ENCODE assay signal across 1 cellular context in genomic region chr3:196968233-196969000, GRCh38.
A peak's percentile ranks its signal among the peaks of the same experiment; 100 is the strongest.
TF ChIP-seq lines count a peak whose summit lies in the region.

Gene PIGZ, minus strand, starts transcription at chr3:196968833. Its CDS starts 16,802 bp downstream, at chr3:196952031.

TF ChIP-seq in HepG2, 621 proteins besides CTCF, POLR2A, EP300 and RAD21 (continued from another document and continues in another):
- TF ChIP-seq RBFOX2 (IDR thresholded peaks at IDR 0.05; ENCODE audit: low read depth, low read length) (peak; percentile 78), PITX1 (CRISPR knock-in tag; IDR thresholded peaks at IDR 0.05) (peak; percentile 34; the same call in 1 of the 2 replicates), ZSCAN25 (CRISPR knock-in tag; IDR thresholded peaks at IDR 0.05) (no peak; the same call in 1 of the 2 replicates), ZNF670 (CRISPR knock-in tag; IDR thresholded peaks at IDR 0.05; ENCODE audit: borderline replicate concordance) (peak; percentile 15; the same call in 1 of the 2 replicates), MEIS2 (CRISPR knock-in tag; IDR thresholded peaks at IDR 0.05) (no peak; the same call in 1 of the 2 replicates), ZFX (CRISPR knock-in tag; IDR thresholded peaks at IDR 0.05; ENCODE audit: low read depth) (peak; percentile 87), ZNF263 (CRISPR knock-in tag; IDR thresholded peaks at IDR 0.05) (no peak), TARDBP (CRISPR knock-in tag; IDR thresholded peaks at IDR 0.05) (peak; percentile 20; the same call in 1 of the 2 replicates), ZFP41 (CRISPR knock-in tag; IDR thresholded peaks at IDR 0.05; ENCODE audit: borderline replicate concordance) (peak; percentile 73; the same call in 1 of the 2 replicates), ARID4A (CRISPR knock-in tag; IDR thresholded peaks at IDR 0.05; ENCODE audit: borderline replicate concordance) (peak; percentile 47; the same call in 1 of the 2 replicates), HNF1B (CRISPR knock-in tag; IDR thresholded peaks at IDR 0.05) (peak; percentile 63; the same call in 1 of the 2 replicates), SNAPC5 (CRISPR knock-in tag; IDR thresholded peaks at IDR 0.05; ENCODE audit: borderline replicate concordance) (0 out of 2 replicates have a peak, but pooled peaks have one; percentile 30), ZNF205 (CRISPR knock-in tag; IDR thresholded peaks at IDR 0.05) (0 out of 2 replicates have a peak, but pooled peaks have one; percentile 53), IKZF4 (CRISPR knock-in tag; IDR thresholded peaks at IDR 0.05; ENCODE audit: borderline replicate concordance, low read depth, not compliant biosample characterization) (peak; percentile 31), ZNF770 (CRISPR knock-in tag; IDR thresholded peaks at IDR 0.05) (peak; percentile 16; the same call in 1 of the 2 replicates), ZSCAN29 (CRISPR knock-in tag; conservative IDR thresholded peaks at IDR 0.05) (0 out of 2 replicates have a peak, but pooled peaks have one; percentile 32), ZFY (CRISPR knock-in tag; IDR thresholded peaks at IDR 0.05) (peak; percentile 78), MEIS1 (CRISPR knock-in tag; IDR thresholded peaks at IDR 0.05; ENCODE audit: borderline replicate concordance) (peak; percentile 22; the same call in 1 of the 2 replicates), ELF3 (CRISPR knock-in tag; IDR thresholded peaks at IDR 0.05) (peak; percentile 17; the same call in 1 of the 2 replicates), ARID2 (CRISPR knock-in tag; IDR thresholded peaks at IDR 0.05; ENCODE audit: borderline replicate concordance) (0 out of 2 replicates have a peak, but pooled peaks have one; percentile 70), ZNF790 (CRISPR knock-in tag; IDR thresholded peaks at IDR 0.05; ENCODE audit: borderline replicate concordance) (0 out of 2 replicates have a peak, but pooled peaks have one; percentile 26), ZNF296 (CRISPR knock-in tag; conservative IDR thresholded peaks at IDR 0.05) (0 out of 2 replicates have a peak, but pooled peaks have one; percentile 49), ARNTL (CRISPR knock-in tag; IDR thresholded peaks at IDR 0.05) (peak; percentile 17; the same call in 1 of the 2 replicates), ELF1 (CRISPR knock-in tag; IDR thresholded peaks at IDR 0.05) (no peak), BATF2 (CRISPR knock-in tag; IDR thresholded peaks at IDR 0.05) (0 out of 2 replicates have a peak, but pooled peaks have one; percentile 61), ZNF24 (IDR thresholded peaks at IDR 0.05) (no peak), ZBTB1 (CRISPR knock-in tag; IDR thresholded peaks at IDR 0.05; ENCODE audit: borderline replicate concordance) (peak; percentile 47; the same call in 1 of the 2 replicates), NRL (CRISPR knock-in tag; IDR thresholded peaks at IDR 0.05; ENCODE audit: borderline replicate concordance) (peak; percentile 82; the same call in 1 of the 2 replicates), MIER2 (CRISPR knock-in tag; IDR thresholded peaks at IDR 0.05) (no peak), ETV6 (CRISPR knock-in tag; conservative IDR thresholded peaks at IDR 0.05) (0 out of 2 replicates have a peak, but pooled peaks have one; percentile 34), ZNF510 (CRISPR knock-in tag; IDR thresholded peaks at IDR 0.05; ENCODE audit: low read depth) (peak; percentile 79; the same call in 1 of the 2 replicates), MXD1 (CRISPR knock-in tag; IDR thresholded peaks at IDR 0.05) (peak; percentile 70), ZKSCAN8 (CRISPR knock-in tag; IDR thresholded peaks at IDR 0.05; ENCODE audit: borderline replicate concordance) (no peak), MXD4 (CRISPR knock-in tag; IDR thresholded peaks at IDR 0.05) (0 out of 2 replicates have a peak, but pooled peaks have one; percentile 19), MAZ (IDR thresholded peaks at IDR 0.05; ENCODE audit: borderline replicate concordance, low read depth, low read length) (no peak), MAZ (CRISPR knock-in tag; IDR thresholded peaks at IDR 0.05; ENCODE audit: low read depth) (peak; percentile 82), ZMYM4 (CRISPR knock-in tag; IDR thresholded peaks at IDR 0.05) (no peak), HMG20B (CRISPR knock-in tag; conservative IDR thresholded peaks at IDR 0.05) (no peak), SETDB1 (CRISPR knock-in tag; IDR thresholded peaks at IDR 0.05; ENCODE audit: borderline replicate concordance) (0 out of 2 replicates have a peak, but pooled peaks have one; percentile 31), NR2C2 (CRISPR knock-in tag; IDR thresholded peaks at IDR 0.05; ENCODE audit: borderline replicate concordance) (0 out of 2 replicates have a peak, but pooled peaks have one; percentile 22), TRIM24 (CRISPR knock-in tag; IDR thresholded peaks at IDR 0.05) (no peak), ZNF768 (CRISPR knock-in tag; IDR thresholded peaks at IDR 0.05) (peak; percentile 38; the same call in 1 of the 2 replicates), CREB3 (CRISPR knock-in tag; IDR thresholded peaks at IDR 0.05) (no peak), ZNF441 (CRISPR knock-in tag; IDR thresholded peaks at IDR 0.05; ENCODE audit: borderline replicate concordance) (peak; percentile 48; the same call in 1 of the 2 replicates), ASH2L (IDR thresholded peaks at IDR 0.05; ENCODE audit: insufficient read length, low read depth, low read length) (peak; percentile 15), RFXAP (CRISPR knock-in tag; IDR thresholded peaks at IDR 0.05; ENCODE audit: borderline replicate concordance) (no peak), NFE2L1 (CRISPR knock-in tag; IDR thresholded peaks at IDR 0.05; ENCODE audit: borderline replicate concordance) (0 out of 2 replicates have a peak, but pooled peaks have one; percentile 58), SRY (CRISPR knock-in tag; IDR thresholded peaks at IDR 0.05) (peak; percentile 55; the same call in 1 of the 2 replicates), ZNF331 (CRISPR knock-in tag; IDR thresholded peaks at IDR 0.05) (no peak), ETV5 (CRISPR knock-in tag; IDR thresholded peaks at IDR 0.05; ENCODE audit: borderline replicate concordance) (0 out of 2 replicates have a peak, but pooled peaks have one; percentile 11), ZNF709 (CRISPR knock-in tag; IDR thresholded peaks at IDR 0.05) (0 out of 2 replicates have a peak, but pooled peaks have one; percentile 83), HBP1 (CRISPR knock-in tag; IDR thresholded peaks at IDR 0.05; ENCODE audit: low read depth) (0 out of 2 replicates have a peak, but pooled peaks have one; percentile 33), ZKSCAN5 (CRISPR knock-in tag; IDR thresholded peaks at IDR 0.05) (no peak), CCDC6 (CRISPR knock-in tag; IDR thresholded peaks at IDR 0.05) (peak; percentile 88; the same call in 1 of the 2 replicates), ZNF354B (CRISPR knock-in tag; IDR thresholded peaks at IDR 0.05) (no peak)
